1 cellular context compared by ENCODE assay signal in genomic region chr9:124284237-124284831, GRCh38.
A peak's percentile ranks its signal among the peaks of the same experiment; 100 is the strongest.
TF ChIP-seq lines count a peak whose summit lies in the region.

No MANE protein-coding gene starts in this region.

TF ChIP-seq in HepG2, 621 proteins besides CTCF, POLR2A, EP300 and RAD21 (continued from another document):
- TF ChIP-seq ARID5B (CRISPR knock-in tag; IDR thresholded peaks at IDR 0.05) (peak; percentile 77), ZSCAN5A (CRISPR knock-in tag; IDR thresholded peaks at IDR 0.05; ENCODE audit: borderline replicate concordance) (peak; percentile 31; the same call in 1 of the 2 replicates), PITX1 (CRISPR knock-in tag; IDR thresholded peaks at IDR 0.05) (peak; percentile 73; the same call in 1 of the 2 replicates), FOXA3 (CRISPR knock-in tag; IDR thresholded peaks at IDR 0.05) (peak; percentile 77), RARA (CRISPR knock-in tag; IDR thresholded peaks at IDR 0.05) (peak; percentile 29; the same call in 1 of the 2 replicates), ZSCAN20 (CRISPR knock-in tag; IDR thresholded peaks at IDR 0.05; ENCODE audit: borderline replicate concordance) (0 out of 2 replicates have a peak, but pooled peaks have one; percentile 64), IRF2 (CRISPR knock-in tag; IDR thresholded peaks at IDR 0.05) (peak; percentile 43; the same call in 1 of the 2 replicates), POGZ (CRISPR knock-in tag; IDR thresholded peaks at IDR 0.05) (peak; percentile 86), POLR2AphosphoS5 (IDR thresholded peaks at IDR 0.05; ENCODE audit: low read depth, low read length) (peak; percentile 69), GABPB1 (CRISPR knock-in tag; IDR thresholded peaks at IDR 0.05) (0 out of 2 replicates have a peak, but pooled peaks have one; percentile 20), NFKBIZ (CRISPR knock-in tag; IDR thresholded peaks at IDR 0.05) (no peak; the same call in 1 of the 2 replicates), NFIB (CRISPR knock-in tag; IDR thresholded peaks at IDR 0.05; ENCODE audit: borderline replicate concordance) (no peak), GLI4 (CRISPR knock-in tag; IDR thresholded peaks at IDR 0.05; ENCODE audit: borderline replicate concordance) (0 out of 2 replicates have a peak, but pooled peaks have one; percentile 7), RXRB (CRISPR knock-in tag; IDR thresholded peaks at IDR 0.05; ENCODE audit: borderline replicate concordance) (peak; percentile 77; the same call in 1 of the 2 replicates), SIN3A (IDR thresholded peaks at IDR 0.05; ENCODE audit: borderline replicate concordance, low read depth, low read length) (0 out of 2 replicates have a peak, but pooled peaks have one; percentile 35), PPARG (CRISPR knock-in tag; conservative IDR thresholded peaks at IDR 0.05) (peak; percentile 56; the same call in 1 of the 2 replicates)
- TF ChIP-seq, protein P1, sequence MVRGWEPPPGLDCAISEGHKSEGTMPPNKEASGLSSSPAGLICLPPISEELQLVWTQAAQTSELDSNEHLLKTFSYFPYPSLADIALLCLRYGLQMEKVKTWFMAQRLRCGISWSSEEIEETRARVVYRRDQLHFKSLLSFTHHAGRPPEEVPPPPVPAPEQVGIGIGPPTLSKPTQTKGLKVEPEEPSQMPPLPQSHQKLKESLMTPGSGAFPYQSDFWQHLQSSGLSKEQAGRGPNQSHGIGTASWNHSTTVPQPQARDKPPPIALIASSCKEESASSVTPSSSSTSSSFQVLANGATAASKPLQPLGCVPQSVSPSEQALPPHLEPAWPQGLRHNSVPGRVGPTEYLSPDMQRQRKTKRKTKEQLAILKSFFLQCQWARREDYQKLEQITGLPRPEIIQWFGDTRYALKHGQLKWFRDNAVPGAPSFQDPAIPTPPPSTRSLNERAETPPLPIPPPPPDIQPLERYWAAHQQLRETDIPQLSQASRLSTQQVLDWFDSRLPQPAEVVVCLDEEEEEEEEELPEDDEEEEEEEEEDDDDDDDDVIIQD (CRISPR knock-in tag; IDR thresholded peaks at IDR 0.05; ENCODE audit: low read depth): peak; percentile 74; the same call in 1 of the 2 replicates
- TF ChIP-seq, protein P2, sequence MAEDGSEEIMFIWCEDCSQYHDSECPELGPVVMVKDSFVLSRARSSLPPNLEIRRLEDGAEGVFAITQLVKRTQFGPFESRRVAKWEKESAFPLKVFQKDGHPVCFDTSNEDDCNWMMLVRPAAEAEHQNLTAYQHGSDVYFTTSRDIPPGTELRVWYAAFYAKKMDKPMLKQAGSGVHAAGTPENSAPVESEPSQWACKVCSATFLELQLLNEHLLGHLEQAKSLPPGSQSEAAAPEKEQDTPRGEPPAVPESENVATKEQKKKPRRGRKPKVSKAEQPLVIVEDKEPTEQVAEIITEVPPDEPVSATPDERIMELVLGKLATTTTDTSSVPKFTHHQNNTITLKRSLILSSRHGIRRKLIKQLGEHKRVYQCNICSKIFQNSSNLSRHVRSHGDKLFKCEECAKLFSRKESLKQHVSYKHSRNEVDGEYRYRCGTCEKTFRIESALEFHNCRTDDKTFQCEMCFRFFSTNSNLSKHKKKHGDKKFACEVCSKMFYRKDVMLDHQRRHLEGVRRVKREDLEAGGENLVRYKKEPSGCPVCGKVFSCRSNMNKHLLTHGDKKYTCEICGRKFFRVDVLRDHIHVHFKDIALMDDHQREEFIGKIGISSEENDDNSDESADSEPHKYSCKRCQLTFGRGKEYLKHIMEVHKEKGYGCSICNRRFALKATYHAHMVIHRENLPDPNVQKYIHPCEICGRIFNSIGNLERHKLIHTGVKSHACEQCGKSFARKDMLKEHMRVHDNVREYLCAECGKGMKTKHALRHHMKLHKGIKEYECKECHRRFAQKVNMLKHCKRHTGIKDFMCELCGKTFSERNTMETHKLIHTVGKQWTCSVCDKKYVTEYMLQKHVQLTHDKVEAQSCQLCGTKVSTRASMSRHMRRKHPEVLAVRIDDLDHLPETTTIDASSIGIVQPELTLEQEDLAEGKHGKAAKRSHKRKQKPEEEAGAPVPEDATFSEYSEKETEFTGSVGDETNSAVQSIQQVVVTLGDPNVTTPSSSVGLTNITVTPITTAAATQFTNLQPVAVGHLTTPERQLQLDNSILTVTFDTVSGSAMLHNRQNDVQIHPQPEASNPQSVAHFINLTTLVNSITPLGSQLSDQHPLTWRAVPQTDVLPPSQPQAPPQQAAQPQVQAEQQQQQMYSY (CRISPR knock-in tag; IDR thresholded peaks at IDR 0.05): peak; percentile 97
- TF ChIP-seq, protein P3, sequence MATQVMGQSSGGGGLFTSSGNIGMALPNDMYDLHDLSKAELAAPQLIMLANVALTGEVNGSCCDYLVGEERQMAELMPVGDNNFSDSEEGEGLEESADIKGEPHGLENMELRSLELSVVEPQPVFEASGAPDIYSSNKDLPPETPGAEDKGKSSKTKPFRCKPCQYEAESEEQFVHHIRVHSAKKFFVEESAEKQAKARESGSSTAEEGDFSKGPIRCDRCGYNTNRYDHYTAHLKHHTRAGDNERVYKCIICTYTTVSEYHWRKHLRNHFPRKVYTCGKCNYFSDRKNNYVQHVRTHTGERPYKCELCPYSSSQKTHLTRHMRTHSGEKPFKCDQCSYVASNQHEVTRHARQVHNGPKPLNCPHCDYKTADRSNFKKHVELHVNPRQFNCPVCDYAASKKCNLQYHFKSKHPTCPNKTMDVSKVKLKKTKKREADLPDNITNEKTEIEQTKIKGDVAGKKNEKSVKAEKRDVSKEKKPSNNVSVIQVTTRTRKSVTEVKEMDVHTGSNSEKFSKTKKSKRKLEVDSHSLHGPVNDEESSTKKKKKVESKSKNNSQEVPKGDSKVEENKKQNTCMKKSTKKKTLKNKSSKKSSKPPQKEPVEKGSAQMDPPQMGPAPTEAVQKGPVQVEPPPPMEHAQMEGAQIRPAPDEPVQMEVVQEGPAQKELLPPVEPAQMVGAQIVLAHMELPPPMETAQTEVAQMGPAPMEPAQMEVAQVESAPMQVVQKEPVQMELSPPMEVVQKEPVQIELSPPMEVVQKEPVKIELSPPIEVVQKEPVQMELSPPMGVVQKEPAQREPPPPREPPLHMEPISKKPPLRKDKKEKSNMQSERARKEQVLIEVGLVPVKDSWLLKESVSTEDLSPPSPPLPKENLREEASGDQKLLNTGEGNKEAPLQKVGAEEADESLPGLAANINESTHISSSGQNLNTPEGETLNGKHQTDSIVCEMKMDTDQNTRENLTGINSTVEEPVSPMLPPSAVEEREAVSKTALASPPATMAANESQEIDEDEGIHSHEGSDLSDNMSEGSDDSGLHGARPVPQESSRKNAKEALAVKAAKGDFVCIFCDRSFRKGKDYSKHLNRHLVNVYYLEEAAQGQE (IDR thresholded peaks at IDR 0.05; ENCODE audit: borderline replicate concordance in 1 of 2, low read depth in 1 of 2, low read length in 2 of 2): peak in 1 of 2 experiments; percentile 69; a peak in 2 of 4 replicates
